ENCODE assay signal across 32 cellular contexts in genomic region chr3:67977762-67978161, GRCh38.
"Had no signal": no experiment of that assay in that cellular context is flagged by ENCODE, and none has a peak within 500 bp of the region (broad histone marks: within the 10 kb centered on the region; RNA-seq: fewer than 3 reads in every experiment).

No MANE protein-coding gene starts in this region.

- H3K27me3 ChIP-seq: MG63 had no signal

- H3K9me3 ChIP-seq: MG63 had no signal

- H3K36me3 ChIP-seq: MG63 had no signal

- H3K4me3 ChIP-seq: MG63 had no signal

- DNase-seq: Karpas-422, Kasumi-1, MG63, MM.1S, MV-4-11, NCI-H1048, NCI-H1092, NCI-H1092 treated with DMSO at 0.1 percent for 48 hours, NCI-H1105, NCI-H1105 treated with DMSO at 0.1 percent for 48 hours, NCI-H1417 treated with DMSO at 0.1 percent for 48 hours, NCI-H1436, NCI-H1436 treated with DMSO at 0.1 percent for 48 hours, NCI-H146, NCI-H1694, NCI-H1694 treated with DMSO at 0.1 percent for 48 hours, NCI-H187, NCI-H1930, NCI-H2029, NCI-H2029 treated with DMSO at 0.1 percent for 48 hours, NCI-H2081, NCI-H2081 treated with DMSO at 0.1 percent for 48 hours, NCI-H2107, NCI-H2171, NCI-H2171 treated with DMSO at 0.1 percent for 48 hours, NCI-H2227 treated with DMSO at 0.1 percent for 48 hours, NCI-H226, NCI-H345, NCI-H446, NCI-H446 treated with DMSO at 0.1 percent for 48 hours, NCI-H510A, NCI-H510A treated with DMSO at 0.1 percent for 48 hours had no signal
